In genomic region chr5:161342886-161343285, GRCh38 we compare ENCODE assay signal across 1 cellular context.
TF ChIP-seq lines count a peak whose summit lies in the region.

No MANE protein-coding gene starts in this region.

TF ChIP-seq in GM12878, 131 proteins besides CTCF, POLR2A, EP300 and RAD21 (continued from another document):
- TF ChIP-seq E2F8 (IDR thresholded peaks at IDR 0.05; ENCODE audit: low read depth, partially characterized antibody) (no peak), BMI1 (IDR thresholded peaks at IDR 0.05; ENCODE audit: borderline replicate concordance) (no peak), EED (IDR thresholded peaks at IDR 0.05; ENCODE audit: low read depth) (no peak), MYC (IDR thresholded peaks at IDR 0.05; ENCODE audit: insufficient read depth, insufficient read length, insufficient replicate concordance, low read length, severe bottlenecking) (no peak), KDM1A (IDR thresholded peaks at IDR 0.05; ENCODE audit: borderline replicate concordance) (no peak), KLF5 (IDR thresholded peaks at IDR 0.05; ENCODE audit: partially characterized antibody) (no peak), SUPT20H (IDR thresholded peaks at IDR 0.05; ENCODE audit: borderline replicate concordance, control insufficient read depth, low read depth, low read length) (no peak), ASH2L (IDR thresholded peaks at IDR 0.05; ENCODE audit: borderline replicate concordance, low read depth) (no peak)
- TF ChIP-seq, protein P1, sequence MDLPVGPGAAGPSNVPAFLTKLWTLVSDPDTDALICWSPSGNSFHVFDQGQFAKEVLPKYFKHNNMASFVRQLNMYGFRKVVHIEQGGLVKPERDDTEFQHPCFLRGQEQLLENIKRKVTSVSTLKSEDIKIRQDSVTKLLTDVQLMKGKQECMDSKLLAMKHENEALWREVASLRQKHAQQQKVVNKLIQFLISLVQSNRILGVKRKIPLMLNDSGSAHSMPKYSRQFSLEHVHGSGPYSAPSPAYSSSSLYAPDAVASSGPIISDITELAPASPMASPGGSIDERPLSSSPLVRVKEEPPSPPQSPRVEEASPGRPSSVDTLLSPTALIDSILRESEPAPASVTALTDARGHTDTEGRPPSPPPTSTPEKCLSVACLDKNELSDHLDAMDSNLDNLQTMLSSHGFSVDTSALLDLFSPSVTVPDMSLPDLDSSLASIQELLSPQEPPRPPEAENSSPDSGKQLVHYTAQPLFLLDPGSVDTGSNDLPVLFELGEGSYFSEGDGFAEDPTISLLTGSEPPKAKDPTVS (IDR thresholded peaks at IDR 0.05; ENCODE audit: low read depth, low read length): no peak
- TF ChIP-seq, protein P2, sequence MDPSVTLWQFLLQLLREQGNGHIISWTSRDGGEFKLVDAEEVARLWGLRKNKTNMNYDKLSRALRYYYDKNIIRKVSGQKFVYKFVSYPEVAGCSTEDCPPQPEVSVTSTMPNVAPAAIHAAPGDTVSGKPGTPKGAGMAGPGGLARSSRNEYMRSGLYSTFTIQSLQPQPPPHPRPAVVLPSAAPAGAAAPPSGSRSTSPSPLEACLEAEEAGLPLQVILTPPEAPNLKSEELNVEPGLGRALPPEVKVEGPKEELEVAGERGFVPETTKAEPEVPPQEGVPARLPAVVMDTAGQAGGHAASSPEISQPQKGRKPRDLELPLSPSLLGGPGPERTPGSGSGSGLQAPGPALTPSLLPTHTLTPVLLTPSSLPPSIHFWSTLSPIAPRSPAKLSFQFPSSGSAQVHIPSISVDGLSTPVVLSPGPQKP (IDR thresholded peaks at IDR 0.05; ENCODE audit: low read depth, low read length): no peak
